Comparison of ENCODE assay signal across 35 cellular contexts in the genomic region with DNA sequence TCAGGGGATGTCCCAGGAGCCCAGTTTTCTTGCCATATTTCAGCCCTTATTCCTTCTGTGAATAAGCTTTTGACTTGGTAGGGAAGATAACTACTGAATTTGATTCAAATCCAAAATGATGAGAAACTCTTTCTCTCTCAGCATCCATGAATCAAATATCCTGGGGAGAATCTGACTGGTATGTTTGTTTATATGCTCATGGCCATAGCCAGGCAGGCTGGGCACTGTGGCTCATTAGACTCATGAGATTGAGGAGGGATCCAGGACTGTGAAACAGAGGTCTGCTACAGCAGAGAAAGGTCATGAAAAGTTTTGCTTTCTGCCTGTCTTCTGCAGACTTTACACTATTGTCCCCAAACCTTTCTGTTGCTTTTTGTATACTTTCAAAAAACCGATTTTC.
"Had no signal": no experiment of that assay in that cellular context is flagged by ENCODE, and none has a peak within 500 bp of the region (broad histone marks: within the 10 kb centered on the region; RNA-seq: fewer than 3 reads in every experiment).

No MANE protein-coding gene starts in this region.

- H3K36me3 Mint-ChIP-seq: activated CD4-positive, alpha-beta memory T cell treated with anti-CD3 and anti-CD28 coated beads for 36 hours; activated naive CD4-positive, alpha-beta T cell treated with anti-CD3 and anti-CD28 coated beads, Interleukin-2, amount 10 ng/mL, durations not matched to agents 7 days and 5 days; brain; immature natural killer cell; natural killer cell treated with Interleukin-12 subunit alpha and Interleukin-12 subunit beta and Interleukin-15 and Interleukin-18, amount 100 ng/mL, for 72 hours had no signal

- H3K9me3 ChIP-seq: ascending aorta, colonic mucosa, heart left ventricle, pancreas, prostate gland, sigmoid colon, suprapubic skin, tibial artery had no signal

- ATAC-seq: foreskin keratinocyte; heart left ventricle; left colon; natural killer cell treated with Interleukin-12 subunit alpha and Interleukin-12 subunit beta and Interleukin-15 and Interleukin-18, amount 100 ng/mL, for 72 hours; pancreas; stimulated activated naive B cell treated with anti-CD40 and anti-IgM and Interleukin-4, amounts not matched to agents 10 μg/mL and 1 μg/mL and 100 μg/mL, for 72 hours had no signal

- H3K4me1 Mint-ChIP-seq: activated CD4-positive, alpha-beta T cell treated with anti-CD3 and anti-CD28 coated beads, Interleukin-2, amount 10 ng/mL, durations not matched to agents 24 days and 14 days; activated naive CD4-positive, alpha-beta T cell treated with anti-CD3 and anti-CD28 coated beads, Interleukin-2, amount 10 ng/mL, durations not matched to agents 7 days and 5 days; activated naive CD8-positive, alpha-beta T cell treated with anti-CD3 and anti-CD28 coated beads, Interleukin-2, amount 10 ng/mL, durations not matched to agents 7 days and 5 days; immature natural killer cell; stimulated activated naive B cell treated with anti-CD40 and anti-IgM and Interleukin-4, amounts not matched to agents 10 μg/mL and 1 μg/mL and 100 μg/mL, for 72 hours had no signal

- H3K4me3 ChIP-seq: ascending aorta, cardiac muscle cell, colonic mucosa, dorsolateral prefrontal cortex, heart left ventricle, pancreas, prostate gland, sigmoid colon, suprapubic skin, tibial artery had no signal

- H3K27ac Mint-ChIP-seq: activated CD4-positive, alpha-beta memory T cell treated with anti-CD3 and anti-CD28 coated beads for 36 hours; activated CD4-positive, alpha-beta T cell treated with anti-CD3 and anti-CD28 coated beads, Interleukin-2, amount 10 ng/mL, durations not matched to agents 24 days and 14 days; activated naive CD4-positive, alpha-beta T cell treated with anti-CD3 and anti-CD28 coated beads, Interleukin-2, amount 10 ng/mL, durations not matched to agents 7 days and 5 days; activated naive CD8-positive, alpha-beta T cell treated with anti-CD3 and anti-CD28 coated beads, Interleukin-2, amount 10 ng/mL, durations not matched to agents 7 days and 5 days; activated T-helper 1 cell treated with anti-CD3 and anti-CD28 coated beads, Interleukin-12 subunit alpha, Interleukin-12 subunit beta, Interleukin-2, Interleukin-4 antibody, amounts not matched to agents 30 ng/mL and 10 ng/mL and 1 ng/mL, durations not matched to agents 14 hours and 24 hours and 36 hours; brain; immature natural killer cell; natural killer cell treated with Interleukin-12 subunit alpha and Interleukin-12 subunit beta and Interleukin-15 and Interleukin-18, amount 100 ng/mL, for 72 hours; stimulated activated naive B cell treated with anti-CD40 and anti-IgM and Interleukin-4, amounts not matched to agents 10 μg/mL and 1 μg/mL and 100 μg/mL, for 72 hours; T-helper 1 cell treated with Interleukin-12 subunit alpha and Interleukin-12 subunit beta and Interleukin-4 antibody, amounts not matched to agents 30 μg/mL and 1 μg/mL, for 36 hours had no signal

- H3K36me3 ChIP-seq: ascending aorta, cardiac muscle cell, colonic mucosa, heart left ventricle, pancreas, prostate gland, sigmoid colon, suprapubic skin, tibial artery had no signal

- DNase-seq: activated CD4-positive, alpha-beta memory T cell treated with anti-CD3 and anti-CD28 coated beads for 36 hours; activated CD4-positive, alpha-beta T cell treated with anti-CD3 and anti-CD28 coated beads, Interleukin-2, amount 10 ng/mL, durations not matched to agents 24 days and 14 days; activated CD4-positive, CD25-positive, alpha-beta regulatory T cell treated with anti-CD3 and anti-CD28 coated beads, Interleukin-2, amount 50 U/mL, for 72 hours; activated CD8-positive, alpha-beta memory T cell treated with anti-CD3 and anti-CD28 coated beads, Interleukin-2, amount 50 U/mL, for 4 hours; activated effector memory CD4-positive, alpha-beta T cell treated with anti-CD3 and anti-CD28 coated beads, Interleukin-2, amount 50 U/mL, for 16 hours; activated naive CD4-positive, alpha-beta T cell treated with anti-CD3 and anti-CD28 coated beads, Interleukin-2, amount 10 ng/mL, durations not matched to agents 7 days and 5 days; activated naive CD8-positive, alpha-beta T cell treated with anti-CD3 and anti-CD28 coated beads, Interleukin-2, amount 10 ng/mL, durations not matched to agents 7 days and 5 days; activated T-cell treated with anti-CD3 and anti-CD28 coated beads, Interleukin-2, amount 50 U/mL, for 1 hour; cerebellar nuclear complex; colonic mucosa; dorsolateral prefrontal cortex; effector memory CD4-positive, alpha-beta T cell; foreskin keratinocyte; heart left ventricle; hypothalamus; immature natural killer cell; kidney; left colon; pancreas; retina; sigmoid colon; stimulated activated CD4-positive, alpha-beta T cell treated with anti-CD3 and anti-CD28 coated beads, Interleukin-15, amount 100 ng/mL, for 24 hours; stimulated activated CD4-positive, alpha-beta T cell treated with anti-CD3 and anti-CD28 coated beads, Interleukin-2, amount 100 ng/mL, for 24 hours; stimulated activated naive B cell treated with anti-CD40 and anti-IgM and Interleukin-4, amounts not matched to agents 10 μg/mL and 1 μg/mL and 100 μg/mL, for 72 hours; SW 1271; T1000; tibial artery had no signal

- H3K27me3 Mint-ChIP-seq: activated CD4-positive, alpha-beta memory T cell treated with anti-CD3 and anti-CD28 coated beads for 36 hours; activated naive CD4-positive, alpha-beta T cell treated with anti-CD3 and anti-CD28 coated beads, Interleukin-2, amount 10 ng/mL, durations not matched to agents 7 days and 5 days; brain; stimulated activated naive B cell treated with anti-CD40 and anti-IgM and Interleukin-4, amounts not matched to agents 10 μg/mL and 1 μg/mL and 100 μg/mL, for 72 hours had no signal

- H3K4me3 Mint-ChIP-seq: activated CD4-positive, alpha-beta memory T cell treated with anti-CD3 and anti-CD28 coated beads for 36 hours; activated CD4-positive, alpha-beta T cell treated with anti-CD3 and anti-CD28 coated beads, Interleukin-2, amount 10 ng/mL, durations not matched to agents 24 days and 14 days; activated naive CD4-positive, alpha-beta T cell treated with anti-CD3 and anti-CD28 coated beads, Interleukin-2, amount 10 ng/mL, durations not matched to agents 7 days and 5 days; activated naive CD8-positive, alpha-beta T cell treated with anti-CD3 and anti-CD28 coated beads, Interleukin-2, amount 10 ng/mL, durations not matched to agents 7 days and 5 days; activated T-helper 1 cell treated with anti-CD3 and anti-CD28 coated beads, Interleukin-12 subunit alpha, Interleukin-12 subunit beta, Interleukin-2, Interleukin-4 antibody, amounts not matched to agents 30 ng/mL and 10 ng/mL and 1 ng/mL, durations not matched to agents 14 hours and 24 hours and 36 hours; brain; immature natural killer cell; natural killer cell treated with Interleukin-12 subunit alpha and Interleukin-12 subunit beta and Interleukin-15 and Interleukin-18, amount 100 ng/mL, for 72 hours; stimulated activated naive B cell treated with anti-CD40 and anti-IgM and Interleukin-4, amounts not matched to agents 10 μg/mL and 1 μg/mL and 100 μg/mL, for 72 hours; T-helper 1 cell treated with Interleukin-12 subunit alpha and Interleukin-12 subunit beta and Interleukin-4 antibody, amounts not matched to agents 30 μg/mL and 1 μg/mL, for 36 hours had no signal

- H3K27me3 ChIP-seq: ascending aorta, colonic mucosa, dorsolateral prefrontal cortex, foreskin keratinocyte, heart left ventricle, pancreas, sigmoid colon, suprapubic skin, tibial artery had no signal

- H3K27ac ChIP-seq: ascending aorta, cardiac muscle cell, colonic mucosa, dorsolateral prefrontal cortex, foreskin keratinocyte, heart left ventricle, pancreas, prostate gland, sigmoid colon, suprapubic skin, tibial artery had no signal

- H3K9me3 Mint-ChIP-seq: activated CD4-positive, alpha-beta memory T cell treated with anti-CD3 and anti-CD28 coated beads for 36 hours; activated naive CD4-positive, alpha-beta T cell treated with anti-CD3 and anti-CD28 coated beads, Interleukin-2, amount 10 ng/mL, durations not matched to agents 7 days and 5 days; activated naive CD8-positive, alpha-beta T cell treated with anti-CD3 and anti-CD28 coated beads, Interleukin-2, amount 10 ng/mL, durations not matched to agents 7 days and 5 days; immature natural killer cell; natural killer cell treated with Interleukin-12 subunit alpha and Interleukin-12 subunit beta and Interleukin-15 and Interleukin-18, amount 100 ng/mL, for 72 hours; stimulated activated naive B cell treated with anti-CD40 and anti-IgM and Interleukin-4, amounts not matched to agents 10 μg/mL and 1 μg/mL and 100 μg/mL, for 72 hours; T-helper 1 cell treated with Interleukin-12 subunit alpha and Interleukin-12 subunit beta and Interleukin-4 antibody, amounts not matched to agents 30 μg/mL and 1 μg/mL, for 36 hours had no signal

- H3K4me1 ChIP-seq: ascending aorta, colonic mucosa, foreskin keratinocyte, pancreas, prostate gland, suprapubic skin had no signal
